18 cellular contexts compared by ENCODE assay signal in the genomic region with DNA sequence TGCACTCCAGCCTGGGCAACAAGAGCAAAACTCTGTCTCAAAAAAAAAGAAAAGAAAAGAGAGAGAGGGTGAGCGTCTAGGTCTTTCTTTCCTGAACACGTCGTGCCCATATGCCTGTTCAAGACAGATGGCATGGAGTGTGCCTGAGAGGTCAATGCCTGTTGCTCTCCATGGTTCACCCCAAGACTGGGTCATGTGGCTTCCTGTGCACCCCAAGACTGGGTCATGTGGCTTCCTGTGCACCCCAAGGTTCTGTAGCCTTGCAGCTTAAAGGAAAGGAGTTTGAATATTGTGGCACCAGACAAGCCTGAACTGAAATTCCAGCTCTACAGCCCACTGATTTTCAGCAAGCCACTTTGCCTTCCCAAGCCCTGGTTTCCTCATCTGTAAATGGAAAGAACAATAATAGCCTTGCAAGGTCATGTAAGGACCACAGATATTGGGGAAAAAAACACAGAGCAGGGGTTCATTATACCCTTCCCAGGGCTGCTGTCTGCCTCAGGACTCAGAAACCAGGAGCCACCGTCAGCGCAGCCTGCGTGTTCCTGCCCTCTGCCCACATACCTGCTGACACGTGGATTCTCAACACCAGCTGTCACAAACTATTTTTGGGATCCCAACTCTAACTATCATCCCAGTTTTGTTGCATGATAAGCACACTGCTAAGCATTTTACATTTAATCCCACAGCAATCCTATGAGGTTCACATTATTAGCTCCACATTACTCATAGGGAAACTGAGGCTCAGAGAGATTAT. TPM values are rescaled to one million over a fixed set of nuclear protein-coding genes. Genes with fewer than 3 reads are reported as not detected.
DNase-seq lines count a peak whose midpoint lies in the region; ATAC-seq and TF ChIP-seq lines count a peak whose summit lies in the region.
"Had no signal": no experiment of that assay in that cellular context is flagged by ENCODE, and none has a peak within 500 bp of the region (broad histone marks: within the 10 kb centered on the region; RNA-seq: fewer than 3 reads in every experiment).

No MANE protein-coding gene starts in this region.

- no peaks in the 10 kb centered on the region for H3K36me3 Mint-ChIP-seq in HFFc6 (ENCODE audit: low read depth)
- H3K36me3 Mint-ChIP-seq: CD4-positive, CD25-positive, alpha-beta regulatory T cell had no signal

- H3K4me1 ChIP-seq in MM.1S (ENCODE audit: low read length) (peaks cover 13% of the 10 kb centered on the region), gastrocnemius medialis (peaks cover 15 to 20% of the 10 kb centered on the region in 2 donors)

- DNase-seq in Ammon's horn (ENCODE audit: low spot score), result peak; percentile 37
- DNase-seq in MM.1S, result peak; percentile 39
- peak; percentile 3 for DNase-seq in iPS-NIHi7 (ENCODE audit: extremely low spot score)
- DNase-seq in gastrocnemius medialis, result peak; percentile 32 to 39
- DNase-seq in stimulated activated naive CD8-positive, alpha-beta T cell treated with anti-CD3 and anti-CD28 coated beads, Interleukin-15, amount 100 ng/mL, for 72 hours, result no peak
- DNase-seq in NCI-H526 (lab: John Stamatoyannopoulos, UW), result no peak
- no peak for DNase-seq in HFFc6
- DNase-seq: Caco-2; CD4-positive, CD25-positive, alpha-beta regulatory T cell; EL; MV-4-11; NCI-H187 treated with DMSO at 0.1 percent for 48 hours; NCI-H345; NCI-H69; SIG-M5 had no signal

- H3K4me2 ChIP-seq in MM.1S (ENCODE audit: low read depth, low read length), result peak overlapping the region; percentile 55

- TF ChIP-seq CTCF in MM.1S (IDR thresholded peaks at IDR 0.05; ENCODE audit: low read length) (no peak), gastrocnemius medialis (IDR thresholded peaks at IDR 0.05 in 4 of 5, conservative IDR thresholded peaks at IDR 0.05 in 1 of 5) (no peak), HFFc6 (IDR thresholded peaks at IDR 0.05) (no peak)

- intact Hi-C loops in gastrocnemius medialis (cut with DNase I; ENCODE audit: low total_unique reads), result no loop called here

- TF ChIP-seq POLR2A in gastrocnemius medialis (IDR thresholded peaks at IDR 0.05), result no peak

- H3K9ac ChIP-seq in MM.1S (ENCODE audit: low read length), result no peak overlapping the region

- peak overlapping the region; percentile 19 for H2AFZ ChIP-seq in MM.1S (ENCODE audit: low read length)

- H4K20me1 ChIP-seq in MM.1S (ENCODE audit: insufficient read depth, low read length), result no peaks in the 10 kb centered on the region

- no peaks in the 10 kb centered on the region for H3K9me3 ChIP-seq in MM.1S (replicated peaks; ENCODE audit: insufficient read depth, low read length)
- H3K9me3 ChIP-seq in gastrocnemius medialis, result no peaks in the 10 kb centered on the region
- H3K9me3 ChIP-seq: Caco-2 had no signal

- H3K79me2 ChIP-seq in MM.1S (ENCODE audit: low read length), result no peaks in the 10 kb centered on the region

- ATAC-seq in gastrocnemius medialis, result peak; percentile 85 to 90
- ATAC-seq in stimulated activated naive CD8-positive, alpha-beta T cell treated with anti-CD3 and anti-CD28 coated beads, Interleukin-15, amount 100 ng/mL, for 72 hours, result no peak
- ATAC-seq: HCT116 had no signal

- H3K4me3 ChIP-seq in MM.1S (ENCODE audit: low read length) (no peak overlapping the region), gastrocnemius medialis (no peak overlapping the region)

- no peaks in the 10 kb centered on the region for H3F3A ChIP-seq in MM.1S (ENCODE audit: insufficient read depth, low read length)

- in situ Hi-C loops in gastrocnemius medialis (cut with MboI; ENCODE audit: low sequenced_read_pairs in 4 of 4), result no loop called here

- H3K4me1 Mint-ChIP-seq in stimulated activated naive CD8-positive, alpha-beta T cell treated with anti-CD3 and anti-CD28 coated beads, Interleukin-15, amount 100 ng/mL, for 72 hours, result no peaks in the 10 kb centered on the region
- no peaks in the 10 kb centered on the region for H3K4me1 Mint-ChIP-seq in HFFc6 (ENCODE audit: low read depth)

- H3K27me3 ChIP-seq in MM.1S (replicated peaks; ENCODE audit: insufficient read depth, low read length) (no peaks in the 10 kb centered on the region), gastrocnemius medialis (peaks cover 12 to 30% (median 14%) of the 10 kb centered on the region in 3 donors)

- H3K36me3 ChIP-seq in MM.1S (replicated peaks; ENCODE audit: insufficient read depth, low read length), result no peaks in the 10 kb centered on the region
- H3K36me3 ChIP-seq in gastrocnemius medialis, result no peaks in the 10 kb centered on the region

- peaks cover 67% of the 10 kb centered on the region for H3K27me3 Mint-ChIP-seq in stimulated activated naive CD8-positive, alpha-beta T cell treated with anti-CD3 and anti-CD28 coated beads, Interleukin-15, amount 100 ng/mL, for 72 hours
- peaks cover 49% of the 10 kb centered on the region for H3K27me3 Mint-ChIP-seq in HFFc6 (ENCODE audit: insufficient read depth)

- no peak overlapping the region for H3K27ac Mint-ChIP-seq in stimulated activated naive CD8-positive, alpha-beta T cell treated with anti-CD3 and anti-CD28 coated beads, Interleukin-15, amount 100 ng/mL, for 72 hours
- H3K27ac Mint-ChIP-seq in HFFc6, result no peak overlapping the region
- H3K27ac Mint-ChIP-seq: B cell had no signal

- H3K4me3 Mint-ChIP-seq in stimulated activated naive CD8-positive, alpha-beta T cell treated with anti-CD3 and anti-CD28 coated beads, Interleukin-15, amount 100 ng/mL, for 72 hours, result no peak overlapping the region
- no peak overlapping the region for H3K4me3 Mint-ChIP-seq in HFFc6
- H3K4me3 Mint-ChIP-seq: B cell; CD4-positive, CD25-positive, alpha-beta regulatory T cell had no signal

- H3K9me3 Mint-ChIP-seq in stimulated activated naive CD8-positive, alpha-beta T cell treated with anti-CD3 and anti-CD28 coated beads, Interleukin-15, amount 100 ng/mL, for 72 hours, result no peaks in the 10 kb centered on the region
- H3K9me3 Mint-ChIP-seq in HFFc6, result no peaks in the 10 kb centered on the region

- no peaks in the 10 kb centered on the region for H3K9me2 ChIP-seq in MM.1S (replicated peaks; ENCODE audit: insufficient read depth, low read length)

- H3K27ac ChIP-seq in MM.1S (ENCODE audit: low read length) (peak overlapping the region; percentile 28; the same call in 1 of the 2 replicates), gastrocnemius medialis (peak overlapping the region in 2 of 4 donors; percentile 5 to 64)
- H3K27ac ChIP-seq: HL-60 had no signal

RNA-seq across cellular contexts. Expression of a gene that starts 18.0 kb away (rescaled TPM):
- total RNA-seq in gastrocnemius medialis, result 1 to 10 TPM in 1 of 4 donors, under 1 TPM in 3; 0.13 to 1.2 (median 0.34) TPM
- total RNA-seq in HFFc6 (2021; fragmentation: NEBNext Ultra II Directional; extraction: Animal tissue kit (Norgen Biotek cat#: 25700)), result 1 to 10 TPM in 3 of 6 experiments, under 1 TPM in 3; 0.63 to 1.1 (median 0.91) TPM

RNA-seq across cellular contexts. Expression of a gene that starts 28.4 kb away (rescaled TPM):
- 10 to 100 TPM; 28.8 to 38.3 (median 36.4) TPM for total RNA-seq in gastrocnemius medialis
- total RNA-seq in HFFc6 (2021; fragmentation: NEBNext Ultra II Directional; extraction: Animal tissue kit (Norgen Biotek cat#: 25700)), result 10 to 100 TPM; 27.8 to 32.7 (median 29.2) TPM

RNA-seq across cellular contexts. Expression of a gene that starts 32.7 kb away (rescaled TPM):
- not detected for total RNA-seq in gastrocnemius medialis
- under 1 TPM in 1 of 6 experiments, not detected in 5; 0.43 TPM for total RNA-seq in HFFc6 (2021; fragmentation: NEBNext Ultra II Directional; extraction: Animal tissue kit (Norgen Biotek cat#: 25700))
- total RNA-seq: B cell; Caco-2; CD4-positive, CD25-positive, alpha-beta regulatory T cell had no signal

RNA-seq across cellular contexts. Expression of a gene that starts 44.1 kb away (rescaled TPM):
- total RNA-seq in gastrocnemius medialis, result not detected
- total RNA-seq in HFFc6 (2021; fragmentation: NEBNext Ultra II Directional; extraction: Animal tissue kit (Norgen Biotek cat#: 25700)), result not detected
- total RNA-seq: B cell; Caco-2; CD4-positive, CD25-positive, alpha-beta regulatory T cell had no signal

Comparison
In these comparisons a context has a peak if more than half of its experiments do, and no peak if none do; other contexts are left out.
1. DNase-seq: peak in Ammon's horn (single experiment), MM.1S (single experiment), iPS-NIHi7 (single experiment) and gastrocnemius medialis (2 of 2); none in stimulated activated naive CD8-positive, alpha-beta T cell treated with anti-CD3 and anti-CD28 coated beads, Interleukin-15, amount 100 ng/mL, for 72 hours (0 of 2), NCI-H526 (0 of 2) and HFFc6 (single experiment).